18 cellular contexts compared by ENCODE assay signal in genomic region chr16:23196577-23196976, GRCh38. TPM values are rescaled to one million over a fixed set of nuclear protein-coding genes. Genes with fewer than 3 reads are reported as not detected.
DNase-seq lines count a peak whose midpoint lies in the region; FAIRE-seq and TF ChIP-seq lines count a peak whose summit lies in the region.
"Had no signal": no experiment of that assay in that cellular context is flagged by ENCODE, and none has a peak within 500 bp of the region (broad histone marks: within the 10 kb centered on the region; RNA-seq: fewer than 3 reads in every experiment).

No MANE protein-coding gene starts in this region.

- no peak overlapping the region for H3K4me3 ChIP-seq in H1 (ENCODE audit: extremely low read depth in 1 of 4, insufficient read depth in 2 of 4, low read depth in 3 of 4, low read length in 4 of 4)

- H3K79me2 ChIP-seq in H1 (ENCODE audit: control insufficient read depth in 1 of 2, insufficient read depth in 2 of 2, low read length in 2 of 2): no peaks in the 10 kb centered on the region

- DNase-seq in NCI-H2081 (lab: John Stamatoyannopoulos, UW) (peak; percentile 3 to 10), NCI-H2081 treated with DMSO at 0.1 percent for 48 hours (lab: John Stamatoyannopoulos, UW) (no peak), NCI-H69 (lab: John Stamatoyannopoulos, UW) (peak; percentile 18), H1 (ENCODE audit: low read depth in 1 of 2, low spot score in 2 of 2) (no peak), progenitor cell of endocrine pancreas (ENCODE audit: low spot score, unreplicated experiment) (no peak), D721Med (ENCODE audit: insufficient read length, low spot score) (no peak), glutamatergic neuron (no peak)
- DNase-seq in activated effector memory CD4-positive, alpha-beta T cell treated with Interleukin-2 at 50 U/mL for 16 hours: no peak
- DNase-seq: Caco-2; CD8-positive, alpha-beta memory T cell; DMS 273 treated with DMSO at 0.1 percent for 48 hours; H9; Kasumi-1; KBM-7 had no signal

- H3K4me3 Mint-ChIP-seq in progenitor cell of endocrine pancreas (ENCODE audit: low read depth) (no peak overlapping the region), glutamatergic neuron (ENCODE audit: unreplicated experiment) (no peak overlapping the region)
- H3K4me3 Mint-ChIP-seq: CD8-positive, alpha-beta memory T cell; H9 had no signal

- H3K9me3 Mint-ChIP-seq in progenitor cell of endocrine pancreas (ENCODE audit: low read depth) (no peaks in the 10 kb centered on the region), glutamatergic neuron (ENCODE audit: unreplicated experiment) (no peaks in the 10 kb centered on the region)
- H3K9me3 Mint-ChIP-seq: CD8-positive, alpha-beta memory T cell; H9 had no signal

- H2AK5ac ChIP-seq in H1 (ENCODE audit: low read depth, low read length): no peak overlapping the region

- H2BK20ac ChIP-seq in H1 (ENCODE audit: low read length): no peak overlapping the region

- peak overlapping the region; percentile 26 to 59; a peak in 3 of 4 replicates for H3K4me2 ChIP-seq in H1 (ENCODE audit: insufficient read depth in 1 of 2, low read depth in 2 of 2, low read length in 2 of 2)

- peaks cover 0 to 6% (median 0%) of the 10 kb centered on the region in 4 experiments; a peak in 2 of 8 replicates for H3K36me3 ChIP-seq in H1 (ENCODE audit: control insufficient read depth in 2 of 4, insufficient read depth in 4 of 4, low read length in 3 of 4)

- CTCF ChIA-PET in H1 (lab: Charles Lee; ENCODE audit: partially characterized antibody): interaction anchor here (1.7 to 2.3 kb wide), 2 partner anchors 13 to 238 kb away, joined by 5 to 8 read pairs; no protein-coding TSS in a partner anchor

- H3K23me2 ChIP-seq in H1 (ENCODE audit: low read depth, low read length): no peaks in the 10 kb centered on the region

- H3K27me3 Mint-ChIP-seq in progenitor cell of endocrine pancreas (peaks cover 46% of the 10 kb centered on the region), glutamatergic neuron (ENCODE audit: unreplicated experiment) (peaks cover 3% of the 10 kb centered on the region)

- FAIRE-seq in H1 (lab: Jason Lieb, UNC) (no peak), D721Med (lab: Jason Lieb, UNC) (no peak)

- H2BK5ac ChIP-seq in H1 (ENCODE audit: low read depth, low read length): no peak overlapping the region

- H3K9ac ChIP-seq in H1 (replicated peaks in 1 of 4; ENCODE audit: extremely low read depth in 1 of 4, low read depth in 3 of 4, low read length in 3 of 4): no peak overlapping the region

- H2BK15ac ChIP-seq in H1 (ENCODE audit: low read length): no peak overlapping the region

- no peak overlapping the region for H3K18ac ChIP-seq in H1 (ENCODE audit: extremely low read depth, low read length)

- no peak overlapping the region for H3K27ac ChIP-seq in H1 (ENCODE audit: low read depth, low read length)
- H3K27ac ChIP-seq: 22Rv1 had no signal

- TF ChIP-seq RAD21 in H1 (IDR thresholded peaks at IDR 0.05 in 1 of 2, conservative IDR thresholded peaks at IDR 0.05 in 1 of 2; ENCODE audit: low read depth in 2 of 2, low read length in 2 of 2): no peak

- no peak overlapping the region for H3K56ac ChIP-seq in H1 (replicated peaks; ENCODE audit: insufficient read length, low read depth, low read length)

- no peak overlapping the region for H2AFZ ChIP-seq in H1 (ENCODE audit: low read length)

- no peak overlapping the region for H3K23ac ChIP-seq in H1 (ENCODE audit: insufficient read length)

- H4K91ac ChIP-seq in H1 (replicated peaks; ENCODE audit: insufficient read length, low read length): no peak overlapping the region

- no peaks in the 10 kb centered on the region for H3K36me3 Mint-ChIP-seq in progenitor cell of endocrine pancreas (ENCODE audit: insufficient read depth)
- no peaks in the 10 kb centered on the region for H3K36me3 Mint-ChIP-seq in glutamatergic neuron (ENCODE audit: unreplicated experiment)
- H3K36me3 Mint-ChIP-seq: CD8-positive, alpha-beta memory T cell had no signal

- no peaks in the 10 kb centered on the region for H3K9me3 ChIP-seq in H1 (ENCODE audit: insufficient read depth in 2 of 2, low read depth in 1 of 2, low read length in 1 of 2)
- H3K9me3 ChIP-seq: Caco-2 had no signal

- H3K79me1 ChIP-seq in H1 (ENCODE audit: low read depth, low read length): no peaks in the 10 kb centered on the region

- POLR2A ChIA-PET in H1 (lab: Charles Lee; ENCODE audit: partially characterized antibody): interaction anchor here (1.4 to 1.6 kb wide), 2 partner anchors 11 to 13 kb away, joined by 4 read pairs; no protein-coding TSS in a partner anchor

- no peaks in the 10 kb centered on the region for H4K20me1 ChIP-seq in H1 (replicated peaks in 1 of 2; ENCODE audit: control insufficient read depth in 1 of 2, insufficient read depth in 2 of 2, low read length in 2 of 2)

- WGBS in H1 (ENCODE audit: extremely low coverage in 1 of 2, insufficient coverage in 1 of 2, insufficient read length in 1 of 2, insufficient replicate concordance in 2 of 2, low coverage in 1 of 2, low lambda C conversion rate in 2 of 2, missing lambda C conversion rate in 1 of 2), 2 experiments: 72% methylated on average over 4 of the region's 4 CpGs; no CpG with 5 or more reads in 1 of the 2 experiments

- no peak for TF ChIP-seq EP300 in H1 (IDR thresholded peaks at IDR 0.05; ENCODE audit: borderline replicate concordance in 1 of 2, low read depth in 2 of 2, low read length in 2 of 2)

- H3K4me1 Mint-ChIP-seq in progenitor cell of endocrine pancreas (ENCODE audit: low read depth) (peaks cover 9% of the 10 kb centered on the region), glutamatergic neuron (ENCODE audit: low read depth, unreplicated experiment) (peaks cover 7% of the 10 kb centered on the region)
- H3K4me1 Mint-ChIP-seq: CD8-positive, alpha-beta memory T cell had no signal

- TF ChIP-seq POLR2A in H1 (IDR thresholded peaks at IDR 0.05; ENCODE audit: control extremely low read depth in 1 of 2, low read depth in 2 of 2, low read length in 2 of 2): no peak

- H4K8ac ChIP-seq in H1 (ENCODE audit: extremely low read depth, insufficient read depth, low read length): no peak overlapping the region

- no peak overlapping the region for H3K14ac ChIP-seq in H1 (ENCODE audit: insufficient read length)

- no peak overlapping the region for H2BK120ac ChIP-seq in H1 (replicated peaks; ENCODE audit: low read depth, low read length)

- no peak overlapping the region for H4K5ac ChIP-seq in H1 (ENCODE audit: insufficient read length, low read depth, low read length)

- TF ChIP-seq CTCF in H1 (IDR thresholded peaks at IDR 0.05; ENCODE audit: control extremely low read depth in 1 of 3, insufficient read depth in 1 of 3, low read depth in 1 of 3, low read length in 3 of 3) (no peak), progenitor cell of endocrine pancreas (IDR thresholded peaks at IDR 0.05; ENCODE audit: unreplicated experiment) (no peak), D721Med (IDR thresholded peaks at IDR 0.05; ENCODE audit: insufficient read depth, missing control alignments) (no peak), glutamatergic neuron (IDR thresholded peaks at IDR 0.05; ENCODE audit: partially characterized antibody, unreplicated experiment) (no peak)

- no peak overlapping the region for H3K4ac ChIP-seq in H1 (replicated peaks; ENCODE audit: insufficient read length, low read depth, low read length)

- peaks cover 9 to 26% (median 22%) of the 10 kb centered on the region in 4 experiments; a peak in 6 of 7 replicates for H3K4me1 ChIP-seq in H1 (replicated peaks in 1 of 4; ENCODE audit: control insufficient read depth in 3 of 4, insufficient read depth in 4 of 4, low read length in 3 of 4)
- H3K4me1 ChIP-seq: Caco-2 had no signal

- H3K27me3 ChIP-seq in H1 (replicated peaks in 1 of 4; ENCODE audit: control insufficient read depth in 3 of 4, extremely low read depth in 1 of 4, insufficient read depth in 3 of 4, low read length in 3 of 4): no peaks in the 10 kb centered on the region

- 0 out of 2 replicates have a peak overlapping the region, but pooled peaks have one; percentile 18 for H2BK12ac ChIP-seq in H1 (ENCODE audit: low read depth, low read length)

- H3K27ac Mint-ChIP-seq in progenitor cell of endocrine pancreas (no peak overlapping the region), glutamatergic neuron (ENCODE audit: unreplicated experiment) (no peak overlapping the region)

TF ChIP-seq in H1, 55 proteins besides CTCF, POLR2A, EP300 and RAD21 (continues in another document):
- no peak for TF ChIP-seq TEAD4 (IDR thresholded peaks at IDR 0.05; ENCODE audit: low read depth, low read length)
- no peak for TF ChIP-seq SAP30 (IDR thresholded peaks at IDR 0.05; ENCODE audit: insufficient read depth, insufficient replicate concordance, low read length)
- no peak for TF ChIP-seq HDAC6 (IDR thresholded peaks at IDR 0.05; ENCODE audit: low read depth, low read length)
- no peak for TF ChIP-seq TBP (IDR thresholded peaks at IDR 0.05; ENCODE audit: low read depth, low read length)
- no peak for TF ChIP-seq TCF12 (IDR thresholded peaks at IDR 0.05; ENCODE audit: low read depth, low read length)
- TF ChIP-seq HDAC2 (IDR thresholded peaks at IDR 0.05; ENCODE audit: borderline replicate concordance in 1 of 2, low read depth in 2 of 2, low read length in 2 of 2): no peak
- TF ChIP-seq CHD1 (IDR thresholded peaks at IDR 0.05; ENCODE audit: low read depth, low read length): no peak

RNA-seq across cellular contexts. Expression of gene SCNN1G, which starts 14.0 kb away (rescaled TPM):
- total RNA-seq in H1 (2021; fragmentation: NEBNext Ultra II Directional; extraction: Animal tissue kit (Norgen Biotek cat#: 25700)): 0.99 and 1.1 TPM in 2 replicates
- 0.73 and 1.9 TPM in 2 replicates for polyA plus RNA-seq in H1 (2011; rRNA removed)
- 1.0 TPM for polyA plus RNA-seq in H1 (2011; cell fraction: cytosol; rRNA removed)
- polyA plus RNA-seq in H1 (2011; cell fraction: nucleus; rRNA removed): 1.3 TPM
- polyA plus RNA-seq in H1 (2012, experiment 1 of 2): 1.1 to 1.7 TPM (median 1.4 TPM) in 4 replicates
- 0.73 TPM for polyA plus RNA-seq in H1 (2012, experiment 2 of 2)
- 0.41 TPM for polyA plus RNA-seq in H1 (2013, experiment 1 of 2)
- 0.33 TPM for polyA plus RNA-seq in H1 (2013, experiment 2 of 2)
- 1.7 and 2.0 TPM in 2 replicates for polyA minus RNA-seq in H1 (2011; rRNA and poly(A)+ RNA removed)
- polyA minus RNA-seq in H1 (2011; cell fraction: cytosol; rRNA and poly(A)+ RNA removed): 1.2 TPM
- polyA minus RNA-seq in H1 (2011; cell fraction: nucleus; rRNA and poly(A)+ RNA removed): 1.1 TPM
- 1.2 and 1.5 TPM in 2 replicates for total RNA-seq in progenitor cell of endocrine pancreas
- total RNA-seq in glutamatergic neuron (ENCODE audit: unreplicated experiment): 0.39 TPM
- total RNA-seq: Caco-2; CD8-positive, alpha-beta memory T cell; G401; HT1080 had no signal
- polyA plus RNA-seq: BJ; CD8-positive, alpha-beta memory T cell had no signal

RNA-seq across cellular contexts. Expression of gene USP31, which starts 47.3 kb away (rescaled TPM):
- total RNA-seq in H1 (2021; fragmentation: NEBNext Ultra II Directional; extraction: Animal tissue kit (Norgen Biotek cat#: 25700)): 17.0 and 19.0 TPM in 2 replicates
- polyA plus RNA-seq in H1 (2011; rRNA removed): 6.2 and 6.7 TPM in 2 replicates
- polyA plus RNA-seq in H1 (2011; cell fraction: cytosol; rRNA removed): 6.3 TPM
- 16.1 TPM for polyA plus RNA-seq in H1 (2011; cell fraction: nucleus; rRNA removed)
- polyA plus RNA-seq in H1 (2012, experiment 1 of 2): 4.6 to 6.1 TPM (median 5.8 TPM) in 4 replicates
- polyA plus RNA-seq in H1 (2012, experiment 2 of 2): 1.4 TPM
- 7.4 TPM for polyA plus RNA-seq in H1 (2013, experiment 1 of 2)
- polyA plus RNA-seq in H1 (2013, experiment 2 of 2): 7.4 TPM
- 33.4 and 34.7 TPM in 2 replicates for polyA minus RNA-seq in H1 (2011; rRNA and poly(A)+ RNA removed)
- 15.4 TPM for polyA minus RNA-seq in H1 (2011; cell fraction: cytosol; rRNA and poly(A)+ RNA removed)
- 40.4 TPM for polyA minus RNA-seq in H1 (2011; cell fraction: nucleus; rRNA and poly(A)+ RNA removed)
- total RNA-seq in progenitor cell of endocrine pancreas: 10.5 and 11.7 TPM in 2 replicates
- total RNA-seq in glutamatergic neuron (ENCODE audit: unreplicated experiment): 21.8 TPM

Comparison
In these comparisons a context has a peak if more than half of its experiments do, and no peak if none do; other contexts are left out.
1. DNase-seq: peak in NCI-H2081 (2 of 2) and NCI-H69 (single experiment); none in NCI-H2081 treated with DMSO at 0.1 percent for 48 hours (single experiment), H1 (0 of 2), progenitor cell of endocrine pancreas (single experiment), activated effector memory CD4-positive, alpha-beta T cell treated with Interleukin-2 at 50 U/mL for 16 hours (single experiment), D721Med (single experiment) and glutamatergic neuron (single experiment).